1 cellular context compared by ENCODE assay signal in the genomic region with DNA sequence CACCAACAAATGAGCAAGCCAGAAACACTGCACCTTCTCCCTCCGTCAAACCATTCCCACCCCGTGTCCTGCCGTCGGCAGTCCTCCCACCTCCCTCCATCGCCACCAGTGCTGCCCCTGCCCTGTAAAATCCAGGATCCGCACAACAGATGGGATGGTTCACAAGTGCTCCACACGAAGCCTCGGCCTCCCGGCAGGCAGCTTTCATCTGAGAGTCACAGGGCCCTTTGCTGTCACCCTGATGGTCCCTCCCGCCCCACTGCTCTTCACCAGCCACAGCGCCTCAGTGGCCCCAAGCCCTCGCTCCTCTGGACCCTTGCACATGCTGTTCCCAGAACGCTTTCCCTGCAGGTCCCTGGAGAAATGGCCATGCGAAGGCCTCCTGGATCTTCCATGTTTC.
TF ChIP-seq lines count a peak whose summit lies in the region.

No MANE protein-coding gene starts in this region.

TF ChIP-seq in WTC11, 78 proteins besides CTCF, POLR2A, EP300 and RAD21 (continued from another document):
- TF ChIP-seq, protein P1, sequence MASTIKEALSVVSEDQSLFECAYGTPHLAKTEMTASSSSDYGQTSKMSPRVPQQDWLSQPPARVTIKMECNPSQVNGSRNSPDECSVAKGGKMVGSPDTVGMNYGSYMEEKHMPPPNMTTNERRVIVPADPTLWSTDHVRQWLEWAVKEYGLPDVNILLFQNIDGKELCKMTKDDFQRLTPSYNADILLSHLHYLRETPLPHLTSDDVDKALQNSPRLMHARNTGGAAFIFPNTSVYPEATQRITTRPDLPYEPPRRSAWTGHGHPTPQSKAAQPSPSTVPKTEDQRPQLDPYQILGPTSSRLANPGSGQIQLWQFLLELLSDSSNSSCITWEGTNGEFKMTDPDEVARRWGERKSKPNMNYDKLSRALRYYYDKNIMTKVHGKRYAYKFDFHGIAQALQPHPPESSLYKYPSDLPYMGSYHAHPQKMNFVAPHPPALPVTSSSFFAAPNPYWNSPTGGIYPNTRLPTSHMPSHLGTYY (CRISPR knock-in tag; IDR thresholded peaks at IDR 0.05): no peak
- TF ChIP-seq CREM (CRISPR knock-in tag; IDR thresholded peaks at IDR 0.05) (no peak), RORB (CRISPR knock-in tag; IDR thresholded peaks at IDR 0.05) (no peak), JAZF1 (CRISPR knock-in tag; IDR thresholded peaks at IDR 0.05) (no peak), FOXJ3 (CRISPR knock-in tag; IDR thresholded peaks at IDR 0.05; ENCODE audit: borderline replicate concordance) (no peak), OVOL2 (CRISPR knock-in tag; IDR thresholded peaks at IDR 0.05; ENCODE audit: borderline replicate concordance) (no peak)
- TF ChIP-seq, protein P2, sequence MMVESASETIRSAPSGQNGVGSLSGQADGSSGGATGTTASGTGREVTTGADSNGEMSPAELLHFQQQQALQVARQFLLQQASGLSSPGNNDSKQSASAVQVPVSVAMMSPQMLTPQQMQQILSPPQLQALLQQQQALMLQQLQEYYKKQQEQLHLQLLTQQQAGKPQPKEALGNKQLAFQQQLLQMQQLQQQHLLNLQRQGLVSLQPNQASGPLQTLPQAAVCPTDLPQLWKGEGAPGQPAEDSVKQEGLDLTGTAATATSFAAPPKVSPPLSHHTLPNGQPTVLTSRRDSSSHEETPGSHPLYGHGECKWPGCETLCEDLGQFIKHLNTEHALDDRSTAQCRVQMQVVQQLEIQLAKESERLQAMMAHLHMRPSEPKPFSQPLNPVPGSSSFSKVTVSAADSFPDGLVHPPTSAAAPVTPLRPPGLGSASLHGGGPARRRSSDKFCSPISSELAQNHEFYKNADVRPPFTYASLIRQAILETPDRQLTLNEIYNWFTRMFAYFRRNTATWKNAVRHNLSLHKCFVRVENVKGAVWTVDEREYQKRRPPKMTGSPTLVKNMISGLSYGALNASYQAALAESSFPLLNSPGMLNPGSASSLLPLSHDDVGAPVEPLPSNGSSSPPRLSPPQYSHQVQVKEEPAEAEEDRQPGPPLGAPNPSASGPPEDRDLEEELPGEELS (CRISPR knock-in tag; IDR thresholded peaks at IDR 0.05): no peak
